16 cellular contexts compared by ENCODE assay signal in the genomic region with DNA sequence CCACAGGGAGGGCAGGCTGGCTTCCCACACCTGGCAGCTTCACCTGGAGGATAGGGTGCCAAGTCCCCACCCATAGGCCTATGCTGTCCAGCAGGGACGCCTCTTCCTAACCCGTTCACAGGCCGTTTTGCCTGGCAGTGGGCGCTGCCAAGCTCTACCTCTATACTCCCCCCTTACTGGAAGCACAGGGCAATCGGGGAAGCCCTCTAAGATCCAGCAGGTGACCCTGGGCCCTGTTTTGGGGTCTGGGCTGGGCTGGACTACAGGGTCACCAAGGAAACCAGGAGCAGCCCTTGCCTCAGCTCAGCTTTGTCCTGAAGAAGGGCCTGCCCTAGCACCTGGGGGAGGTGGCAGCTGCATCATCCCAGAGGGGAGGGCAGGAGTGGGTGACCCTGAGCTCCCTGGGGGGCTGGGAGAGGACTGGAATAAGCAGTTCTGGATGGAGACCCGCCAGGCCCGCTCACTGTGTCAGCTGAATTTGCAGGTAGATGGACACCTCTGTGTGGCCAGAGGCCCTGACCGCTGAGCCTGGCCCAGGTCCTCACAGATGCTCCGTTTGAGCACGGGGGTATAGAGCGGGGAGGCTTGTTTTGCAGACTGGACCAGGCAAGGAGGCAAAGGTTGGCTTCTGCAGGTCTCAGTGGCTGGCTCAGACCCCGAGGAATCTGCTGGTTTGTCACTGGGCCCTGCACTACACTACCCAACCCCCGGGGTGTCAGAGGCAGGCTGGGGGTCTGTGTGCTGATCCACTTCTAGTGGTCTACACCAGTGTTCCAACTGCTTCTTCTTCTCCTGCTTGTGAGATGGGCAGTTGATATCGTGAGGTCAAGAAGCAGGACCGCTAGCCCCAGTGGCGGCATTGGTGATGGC.
DNase-seq lines count a peak whose midpoint lies in the region; ATAC-seq and TF ChIP-seq lines count a peak whose summit lies in the region.
"Had no signal": no experiment of that assay in that cellular context is flagged by ENCODE, and none has a peak within 500 bp of the region (broad histone marks: within the 10 kb centered on the region; RNA-seq: fewer than 3 reads in every experiment).

No MANE protein-coding gene starts in this region.

- no peak overlapping the region for H3K27ac Mint-ChIP-seq in activated CD8-positive, alpha-beta T cell treated with anti-CD3 and anti-CD28 coated beads, Interleukin-2, amount 10 ng/mL, durations not matched to agents 7 days and 5 days
- H3K27ac Mint-ChIP-seq: GM23338 had no signal

- H3K4me1 ChIP-seq in right atrium auricular region, result no peaks in the 10 kb centered on the region
- peaks cover 0 to 16% (median 10%) of the 10 kb centered on the region in 4 donors for H3K4me1 ChIP-seq in sigmoid colon

- WGBS in lower leg skin, 2 donors, result 86 to 89% methylated on average over 15 to 16 of the region's 16 CpGs
- WGBS in sigmoid colon, 2 donors, result 78 to 89% methylated on average over 16 of the region's 16 CpGs

- no peaks in the 10 kb centered on the region for H3K36me3 Mint-ChIP-seq in activated CD8-positive, alpha-beta T cell treated with anti-CD3 and anti-CD28 coated beads, Interleukin-2, amount 10 ng/mL, durations not matched to agents 7 days and 5 days (ENCODE audit: low read depth)

- peak; percentile 51 for DNase-seq in right atrium auricular region (ENCODE audit: low spot score)
- no peak for DNase-seq in Right ventricle myocardium inferior (ENCODE audit: missing footprints)
- DNase-seq in lower leg skin (ENCODE audit: low spot score in 2 of 2), result peak; percentile 11 to 82
- peak; percentile 58 for DNase-seq in sigmoid colon
- no peak for DNase-seq in activated CD8-positive, alpha-beta T cell treated with anti-CD3 and anti-CD28 coated beads, Interleukin-2, amount 10 ng/mL, durations not matched to agents 7 days and 5 days
- DNase-seq: DMS79 treated with DMSO at 0.1 percent for 48 hours, NCI-H1048, NCI-H146, NCI-H2081, NCI-H524, PC-9 had no signal

- CTCF ChIA-PET in activated CD8-positive, alpha-beta T cell treated with anti-CD3 and anti-CD28 coated beads, Interleukin-2, amount 10 ng/mL, durations not matched to agents 7 days and 5 days (lab: Charles Lee), result no interaction called here

- no peaks in the 10 kb centered on the region for H3K4me1 Mint-ChIP-seq in activated CD8-positive, alpha-beta T cell treated with anti-CD3 and anti-CD28 coated beads, Interleukin-2, amount 10 ng/mL, durations not matched to agents 7 days and 5 days (ENCODE audit: low read depth)
- H3K4me1 Mint-ChIP-seq: GM23338 had no signal

- POLR2A ChIA-PET in activated CD8-positive, alpha-beta T cell treated with anti-CD3 and anti-CD28 coated beads, Interleukin-2, amount 10 ng/mL, durations not matched to agents 7 days and 5 days (lab: Charles Lee), result no interaction called here

- intact Hi-C loops in Right ventricle myocardium inferior (cut with DNase I), result no loop called here
- intact Hi-C loops in lower leg skin (cut with DNase I; ENCODE audit: low total_unique reads), result loop anchor here (5.0 kb wide), 1 partner anchor 233 kb away; no protein-coding TSS in a partner anchor
- intact Hi-C loops in sigmoid colon (cut with DNase I), result loop anchor here (5.0 kb wide), 1 partner anchor 63 kb away; no protein-coding TSS in a partner anchor

- TF ChIP-seq POLR2A in lower leg skin (IDR thresholded peaks at IDR 0.05) (no peak), sigmoid colon (IDR thresholded peaks at IDR 0.05) (no peak)

- no peak for TF ChIP-seq EP300 in sigmoid colon (IDR thresholded peaks at IDR 0.05)

- TF ChIP-seq CTCF in right atrium auricular region (IDR thresholded peaks at IDR 0.05) (no peak), lower leg skin (IDR thresholded peaks at IDR 0.05) (no peak), sigmoid colon (IDR thresholded peaks at IDR 0.05) (no peak)

- no peaks in the 10 kb centered on the region for H3K9me3 Mint-ChIP-seq in activated CD8-positive, alpha-beta T cell treated with anti-CD3 and anti-CD28 coated beads, Interleukin-2, amount 10 ng/mL, durations not matched to agents 7 days and 5 days (ENCODE audit: insufficient read depth)
- H3K9me3 Mint-ChIP-seq: GM23338 had no signal

- H3K4me3 Mint-ChIP-seq in activated CD8-positive, alpha-beta T cell treated with anti-CD3 and anti-CD28 coated beads, Interleukin-2, amount 10 ng/mL, durations not matched to agents 7 days and 5 days, result no peak overlapping the region
- H3K4me3 Mint-ChIP-seq: GM23338 had no signal

- H3K27ac ChIP-seq in right atrium auricular region (no peak overlapping the region), sigmoid colon (no peak overlapping the region)
- H3K27ac ChIP-seq: BLaER1 treated with 17β-estradiol and CSF1 and Interleukin-3, amounts not matched to agents 10 nM and 100 nM; KMS-11; PC-9 had no signal

- no peak for ATAC-seq in Right ventricle myocardium inferior
- ATAC-seq in activated CD8-positive, alpha-beta T cell treated with anti-CD3 and anti-CD28 coated beads, Interleukin-2, amount 10 ng/mL, durations not matched to agents 7 days and 5 days, result no peak
- no peak for ATAC-seq in GM18909 (IDR thresholded peaks at IDR 0.05; ENCODE audit: poor library complexity, unreplicated experiment)
- ATAC-seq in GM21717 (IDR thresholded peaks at IDR 0.05; ENCODE audit: unreplicated experiment), result no peak
- ATAC-seq: GM23338 had no signal

- H3K4me3 ChIP-seq in right atrium auricular region, result no peak overlapping the region
- no peak overlapping the region for H3K4me3 ChIP-seq in lower leg skin (ENCODE audit: low read depth, poor library complexity, severe bottlenecking)
- no peak overlapping the region for H3K4me3 ChIP-seq in sigmoid colon
- H3K4me3 ChIP-seq: BLaER1 treated with 17β-estradiol and CSF1 and Interleukin-3, amounts not matched to agents 10 nM and 100 nM; GM23338; PC-9 had no signal

- no peaks in the 10 kb centered on the region for H3K27me3 Mint-ChIP-seq in activated CD8-positive, alpha-beta T cell treated with anti-CD3 and anti-CD28 coated beads, Interleukin-2, amount 10 ng/mL, durations not matched to agents 7 days and 5 days (ENCODE audit: low read depth)

- no peaks in the 10 kb centered on the region for H3K27me3 ChIP-seq in right atrium auricular region
- no peaks in the 10 kb centered on the region for H3K27me3 ChIP-seq in sigmoid colon
- H3K27me3 ChIP-seq: BLaER1 treated with 17β-estradiol and CSF1 and Interleukin-3, amounts not matched to agents 10 nM and 100 nM had no signal

- no peaks in the 10 kb centered on the region for H3K9me3 ChIP-seq in right atrium auricular region
- H3K9me3 ChIP-seq in sigmoid colon, result no peaks in the 10 kb centered on the region
- H3K9me3 ChIP-seq: BLaER1 treated with 17β-estradiol and CSF1 and Interleukin-3, amounts not matched to agents 10 nM and 100 nM had no signal

- no peaks in the 10 kb centered on the region for H3K36me3 ChIP-seq in right atrium auricular region
- H3K36me3 ChIP-seq in sigmoid colon, result no peaks in the 10 kb centered on the region
- H3K36me3 ChIP-seq: BLaER1 treated with 17β-estradiol and CSF1 and Interleukin-3, amounts not matched to agents 10 nM and 100 nM had no signal

Comparison
In these comparisons a context has a peak if more than half of its experiments do, and no peak if none do; other contexts are left out.
1. DNase-seq: peak in right atrium auricular region (single experiment), lower leg skin (2 of 2) and sigmoid colon (single experiment); none in Right ventricle myocardium inferior (single experiment) and activated CD8-positive, alpha-beta T cell treated with anti-CD3 and anti-CD28 coated beads, Interleukin-2, amount 10 ng/mL, durations not matched to agents 7 days and 5 days (single experiment).